8 cellular contexts compared by ENCODE assay signal in genomic region chr17:28597606-28598383, GRCh38. TPM values are rescaled to one million over a fixed set of nuclear protein-coding genes. Genes with fewer than 3 reads are reported as not detected.
DNase-seq lines count a peak whose midpoint lies in the region; ATAC-seq, FAIRE-seq and TF ChIP-seq lines count a peak whose summit lies in the region.

No MANE protein-coding gene starts in this region.

- H3K27ac ChIP-seq in keratinocyte (ENCODE audit: control insufficient read depth, insufficient read depth, low read length), result peak overlapping the region; percentile 95

- ATAC-seq in stimulated activated naive CD8-positive, alpha-beta T cell treated with anti-CD3 and anti-CD28 coated beads, Interleukin-15, Interleukin-2, amounts not matched to agents 100 U/mL and 50 U/mL, for 24 hours, result no peak

- no peak overlapping the region for H2AFZ ChIP-seq in keratinocyte (ENCODE audit: control insufficient read depth, low read length)

- no peak for DNase-seq in stimulated activated naive CD8-positive, alpha-beta T cell treated with anti-CD3 and anti-CD28 coated beads, Interleukin-15, Interleukin-2, amounts not matched to agents 100 U/mL and 50 U/mL, for 24 hours
- DNase-seq in keratinocyte (ENCODE audit: low read depth, low spot score), result no peak
- no peak for DNase-seq in RKO (ENCODE audit: low spot score)
- no peak for DNase-seq in NCI-H446 (lab: John Stamatoyannopoulos, UW)
- no peak for DNase-seq in amniotic stem cell (lab: John Stamatoyannopoulos, UW)
- DNase-seq in stimulated activated CD4-positive, alpha-beta T cell treated with anti-CD3 and anti-CD28 coated beads, Interleukin-15, amount 100 ng/mL, for 24 hours, result no peak

- H3K4me1 ChIP-seq in keratinocyte (ENCODE audit: control insufficient read depth, extremely low read depth, insufficient read depth, low read length), result peaks cover 18% of the 10 kb centered on the region

- H3K4me2 ChIP-seq in keratinocyte (ENCODE audit: control insufficient read depth, extremely low read depth, insufficient read depth, low read depth, low read length), result peak overlapping the region; percentile 74

- peak overlapping the region; percentile 93 for H3K9ac ChIP-seq in keratinocyte (ENCODE audit: control insufficient read depth, extremely low read depth, insufficient read depth, low read length)

- H3K79me2 ChIP-seq in keratinocyte (ENCODE audit: control insufficient read depth, insufficient read depth, low read length), result peaks cover 6% of the 10 kb centered on the region

- peak overlapping the region; percentile 91 for H3K4me3 Mint-ChIP-seq in stimulated activated naive CD8-positive, alpha-beta T cell treated with anti-CD3 and anti-CD28 coated beads, Interleukin-15, Interleukin-2, amounts not matched to agents 100 ng/mL and 50 ng/mL, for 24 hours

- H3K36me3 ChIP-seq in keratinocyte (ENCODE audit: control insufficient read depth in 2 of 2, extremely low read depth in 1 of 2, insufficient read depth in 2 of 2, low read length in 2 of 2), result peaks cover 0 to 6% of the 10 kb centered on the region in 2 experiments

- H3K9me3 Mint-ChIP-seq in stimulated activated naive CD8-positive, alpha-beta T cell treated with anti-CD3 and anti-CD28 coated beads, Interleukin-15, Interleukin-2, amounts not matched to agents 100 ng/mL and 50 ng/mL, for 24 hours, result no peaks in the 10 kb centered on the region

- H3K27me3 ChIP-seq in keratinocyte (ENCODE audit: control insufficient read depth, extremely low read depth, insufficient read depth, low read length), result no peaks in the 10 kb centered on the region

- TF ChIP-seq CTCF in WI38 (IDR thresholded peaks at IDR 0.05; ENCODE audit: low read depth, low read length) (no peak), keratinocyte (optimal IDR thresholded peaks at IDR 0.05 in 1 of 3, IDR thresholded peaks at IDR 0.05 in 1 of 3, conservative IDR thresholded peaks at IDR 0.05 in 1 of 3; ENCODE audit: extremely low read depth in 1 of 3, insufficient read depth in 2 of 3, low read length in 3 of 3) (no peak)

- peak overlapping the region; percentile 93 for H3K27ac Mint-ChIP-seq in stimulated activated naive CD8-positive, alpha-beta T cell treated with anti-CD3 and anti-CD28 coated beads, Interleukin-15, Interleukin-2, amounts not matched to agents 100 ng/mL and 50 ng/mL, for 24 hours

- no peak for FAIRE-seq in keratinocyte (lab: Jason Lieb, UNC)

- peaks cover 26% of the 10 kb centered on the region for H3K4me1 Mint-ChIP-seq in stimulated activated naive CD8-positive, alpha-beta T cell treated with anti-CD3 and anti-CD28 coated beads, Interleukin-15, Interleukin-2, amounts not matched to agents 100 ng/mL and 50 ng/mL, for 24 hours (ENCODE audit: low read depth)

- peaks cover 19% of the 10 kb centered on the region for H3K36me3 Mint-ChIP-seq in stimulated activated naive CD8-positive, alpha-beta T cell treated with anti-CD3 and anti-CD28 coated beads, Interleukin-15, Interleukin-2, amounts not matched to agents 100 ng/mL and 50 ng/mL, for 24 hours (ENCODE audit: low read depth)

- H4K20me1 ChIP-seq in keratinocyte (ENCODE audit: control insufficient read depth, extremely low read depth, insufficient read depth, low read length), result no peaks in the 10 kb centered on the region

- H3K4me3 ChIP-seq in WI38 (ENCODE audit: low read depth, low read length) (peak overlapping the region; percentile 83), keratinocyte (ENCODE audit: control insufficient read depth in 2 of 3, extremely low read depth in 1 of 3, insufficient read depth in 2 of 3, low read depth in 1 of 3, low read length in 3 of 3) (peak overlapping the region; percentile 64 to 89 (median 89))

- dilution Hi-C loops in keratinocyte (cut with MboI; ENCODE audit: extremely low pct_ligation_motif_present, low sequenced_read_pairs), result no loop called here

- no peaks in the 10 kb centered on the region for H3K9me1 ChIP-seq in keratinocyte (ENCODE audit: control insufficient read depth, extremely low read depth, insufficient read depth, low read length)

- H3K9me3 ChIP-seq in keratinocyte (ENCODE audit: control insufficient read depth, low read depth, low read length), result no peaks in the 10 kb centered on the region

- H3K27me3 Mint-ChIP-seq in stimulated activated naive CD8-positive, alpha-beta T cell treated with anti-CD3 and anti-CD28 coated beads, Interleukin-15, Interleukin-2, amounts not matched to agents 100 ng/mL and 50 ng/mL, for 24 hours, result no peaks in the 10 kb centered on the region

RNA-seq across cellular contexts. Expression of gene SPAG5, which starts 1.0 kb away (rescaled TPM):
- 6.2 to 21.1 TPM (median 16.6 TPM) in 3 replicates for polyA plus RNA-seq in keratinocyte
- 4.3 TPM for polyA plus RNA-seq in keratinocyte (2011; ENCODE audit: low read depth)
- 4.2 and 4.4 TPM in 2 replicates for polyA plus RNA-seq in keratinocyte (2011; cell fraction: cytosol; rRNA removed)
- 23.6 and 24.8 TPM in 2 replicates for polyA plus RNA-seq in keratinocyte (2011; cell fraction: nucleus; rRNA removed)
- 4.9 and 13.3 TPM in 2 replicates for polyA plus RNA-seq in keratinocyte (2012; ENCODE audit: low replicate concordance)
- 11.0 to 24.2 TPM (median 20.6 TPM) in 3 replicates for polyA minus RNA-seq in keratinocyte
- polyA minus RNA-seq in keratinocyte (2011; cell fraction: cytosol; rRNA and poly(A)+ RNA removed), result 5.4 TPM
- polyA minus RNA-seq in keratinocyte (2011; cell fraction: nucleus; rRNA and poly(A)+ RNA removed), result 11.4 and 12.6 TPM in 2 replicates

RNA-seq across cellular contexts. Expression of gene RSKR, which starts 16.2 kb away (rescaled TPM):
- polyA plus RNA-seq in keratinocyte, result 3.9 to 7.4 TPM (median 6.6 TPM) in 3 replicates
- polyA plus RNA-seq in keratinocyte (2011; ENCODE audit: low read depth), result 3.5 TPM
- 0.27 and 0.47 TPM in 2 replicates for polyA plus RNA-seq in keratinocyte (2011; cell fraction: cytosol; rRNA removed)
- polyA plus RNA-seq in keratinocyte (2011; cell fraction: nucleus; rRNA removed), result 36.3 and 42.1 TPM in 2 replicates
- polyA plus RNA-seq in keratinocyte (2012; ENCODE audit: low replicate concordance), result 2.5 and 5.0 TPM in 2 replicates
- 4.3 to 17.2 TPM (median 12.9 TPM) in 3 replicates for polyA minus RNA-seq in keratinocyte
- not detected for polyA minus RNA-seq in keratinocyte (2011; cell fraction: cytosol; rRNA and poly(A)+ RNA removed)
- polyA minus RNA-seq in keratinocyte (2011; cell fraction: nucleus; rRNA and poly(A)+ RNA removed), result 10.4 and 21.5 TPM in 2 replicates

RNA-seq across cellular contexts. Expression of gene ALDOC, which starts 21.1 kb away (rescaled TPM):
- 24.2 to 44.9 TPM (median 32.5 TPM) in 3 replicates for polyA plus RNA-seq in keratinocyte
- polyA plus RNA-seq in keratinocyte (2011; ENCODE audit: low read depth), result 12.1 TPM
- polyA plus RNA-seq in keratinocyte (2011; cell fraction: cytosol; rRNA removed), result 17.4 and 20.5 TPM in 2 replicates
- 18.6 TPM in 2 replicates for polyA plus RNA-seq in keratinocyte (2011; cell fraction: nucleus; rRNA removed)
- 23.2 and 28.7 TPM in 2 replicates for polyA plus RNA-seq in keratinocyte (2012; ENCODE audit: low replicate concordance)
- 35.1 to 51.5 TPM (median 42.5 TPM) in 3 replicates for polyA minus RNA-seq in keratinocyte
- 17.1 TPM for polyA minus RNA-seq in keratinocyte (2011; cell fraction: cytosol; rRNA and poly(A)+ RNA removed)
- polyA minus RNA-seq in keratinocyte (2011; cell fraction: nucleus; rRNA and poly(A)+ RNA removed), result 6.6 and 10.6 TPM in 2 replicates

RNA-seq across cellular contexts. Expression of gene PIGS, which starts 26.5 kb away (rescaled TPM):
- 21.8 to 52.1 TPM (median 33.6 TPM) in 3 replicates for polyA plus RNA-seq in keratinocyte
- 22.8 TPM for polyA plus RNA-seq in keratinocyte (2011; ENCODE audit: low read depth)
- polyA plus RNA-seq in keratinocyte (2011; cell fraction: cytosol; rRNA removed), result 26.0 and 28.2 TPM in 2 replicates
- polyA plus RNA-seq in keratinocyte (2011; cell fraction: nucleus; rRNA removed), result 47.6 and 49.6 TPM in 2 replicates
- 27.7 and 45.6 TPM in 2 replicates for polyA plus RNA-seq in keratinocyte (2012; ENCODE audit: low replicate concordance)
- 21.9 to 89.4 TPM (median 29.1 TPM) in 3 replicates for polyA minus RNA-seq in keratinocyte
- 20.3 TPM for polyA minus RNA-seq in keratinocyte (2011; cell fraction: cytosol; rRNA and poly(A)+ RNA removed)
- 19.9 and 48.1 TPM in 2 replicates for polyA minus RNA-seq in keratinocyte (2011; cell fraction: nucleus; rRNA and poly(A)+ RNA removed)

RNA-seq across cellular contexts. Expression of gene UNC119, which starts 45.4 kb away (rescaled TPM):
- polyA plus RNA-seq in keratinocyte, result 34.1 to 93.3 TPM (median 60.0 TPM) in 3 replicates
- 6.9 TPM for polyA plus RNA-seq in keratinocyte (2011; ENCODE audit: low read depth)
- 28.1 and 39.3 TPM in 2 replicates for polyA plus RNA-seq in keratinocyte (2011; cell fraction: cytosol; rRNA removed)
- 52.9 and 56.6 TPM in 2 replicates for polyA plus RNA-seq in keratinocyte (2011; cell fraction: nucleus; rRNA removed)
- polyA plus RNA-seq in keratinocyte (2012; ENCODE audit: low replicate concordance), result 18.6 and 27.2 TPM in 2 replicates
- 22.1 to 44.2 TPM (median 33.4 TPM) in 3 replicates for polyA minus RNA-seq in keratinocyte
- polyA minus RNA-seq in keratinocyte (2011; cell fraction: cytosol; rRNA and poly(A)+ RNA removed), result 39.5 TPM
- polyA minus RNA-seq in keratinocyte (2011; cell fraction: nucleus; rRNA and poly(A)+ RNA removed), result 21.7 and 22.3 TPM in 2 replicates
